In the genomic region with DNA sequence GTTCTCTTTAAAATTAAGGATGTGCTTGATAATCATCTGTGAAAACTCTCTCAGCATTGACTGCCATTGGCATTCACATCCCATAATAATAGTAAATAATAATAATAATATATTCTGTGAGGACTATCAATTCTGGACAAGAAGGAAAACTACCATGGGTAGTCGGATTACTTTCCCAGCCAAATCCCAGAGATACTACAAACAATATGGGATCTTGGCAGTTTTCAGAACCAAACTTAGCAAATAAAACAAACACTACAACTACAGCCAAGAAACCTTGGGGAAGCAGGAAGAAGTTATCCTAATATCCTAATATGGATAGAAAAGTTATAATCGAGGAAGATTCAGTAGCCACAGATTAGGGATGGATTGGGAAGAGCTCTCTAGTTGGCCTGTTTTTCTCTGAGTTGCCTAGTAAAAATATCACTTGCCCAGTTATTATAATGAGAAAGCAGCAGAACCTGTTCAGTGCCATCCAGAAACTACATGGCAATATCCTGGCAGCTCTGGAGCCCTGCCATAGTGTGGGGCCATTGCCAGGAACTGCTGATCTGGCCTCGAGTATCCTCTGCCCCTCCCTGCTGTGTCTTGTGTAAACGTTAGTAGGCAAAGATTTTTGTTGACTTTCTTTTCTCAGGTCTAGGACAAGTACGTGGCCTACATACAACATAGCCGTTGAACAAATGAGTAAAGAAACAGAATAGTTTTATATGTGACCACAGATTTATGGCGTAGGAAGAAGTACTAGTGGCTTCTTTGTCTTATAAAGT, we compare ENCODE assay signal across 14 cellular contexts.
A peak's percentile ranks its signal among the peaks of the same experiment; 100 is the strongest.
DNase-seq lines count a peak whose midpoint lies in the region; ATAC-seq, FAIRE-seq and TF ChIP-seq lines count a peak whose summit lies in the region.
"Had no signal": no experiment of that assay in that cellular context is flagged by ENCODE, and none has a peak within 500 bp of the region (broad histone marks: within the 10 kb centered on the region; RNA-seq: fewer than 3 reads in every experiment).

No MANE protein-coding gene starts in this region.

- no peak overlapping the region for H3K27ac Mint-ChIP-seq in activated naive CD8-positive, alpha-beta T cell treated with anti-CD3 and anti-CD28 coated beads for 36 hours
- H3K27ac Mint-ChIP-seq in naive thymus-derived CD8-positive, alpha-beta T cell, result no peak overlapping the region
- H3K27ac Mint-ChIP-seq: activated naive CD4-positive, alpha-beta T cell treated with anti-CD3 and anti-CD28 coated beads, Interleukin-2, amount 50 U/mL, for 24 hours had no signal

- dilution Hi-C loops in keratinocyte (cut with MboI; ENCODE audit: extremely low pct_ligation_motif_present, low sequenced_read_pairs), result no loop called here

- no peaks in the 10 kb centered on the region for H3K27me3 Mint-ChIP-seq in activated naive CD8-positive, alpha-beta T cell treated with anti-CD3 and anti-CD28 coated beads for 36 hours
- H3K27me3 Mint-ChIP-seq in naive thymus-derived CD8-positive, alpha-beta T cell, result peaks cover 0 to 3% (median 0%) of the 10 kb centered on the region in 5 donors
- H3K27me3 Mint-ChIP-seq: activated naive CD4-positive, alpha-beta T cell treated with anti-CD3 and anti-CD28 coated beads, Interleukin-2, amount 50 U/mL, for 24 hours; central memory CD8-positive, alpha-beta T cell had no signal

- TF ChIP-seq EP300 in upper lobe of left lung (IDR thresholded peaks at IDR 0.05), result peak in 2 of 4 donors; percentile 45 to 88

- peak; percentile 12 for DNase-seq in NCI-H748 (lab: John Stamatoyannopoulos, UW; ENCODE audit: unreplicated experiment)
- DNase-seq in NCI-H748 treated with DMSO at 0.1 percent for 48 hours (lab: John Stamatoyannopoulos, UW), result no peak
- DNase-seq in keratinocyte (ENCODE audit: low read depth, low spot score), result no peak
- peak in 1 of 2 donors; percentile 92 for DNase-seq in upper lobe of left lung
- DNase-seq in RKO (ENCODE audit: low spot score), result no peak
- DNase-seq in activated naive CD8-positive, alpha-beta T cell treated with anti-CD3 and anti-CD28 coated beads for 36 hours, result no peak
- no peak for DNase-seq in naive thymus-derived CD8-positive, alpha-beta T cell
- DNase-seq: activated CD4-positive, alpha-beta T cell treated with anti-CD3 and anti-CD28 coated beads for 1 hour; NCI-H2171; T-helper 1 cell had no signal

- H2AFZ ChIP-seq in keratinocyte (ENCODE audit: control insufficient read depth, low read length), result peak overlapping the region; percentile 54

- no peak for TF ChIP-seq POLR2A in upper lobe of left lung (IDR thresholded peaks at IDR 0.05)

- H3K27me3 ChIP-seq in keratinocyte (ENCODE audit: control insufficient read depth, extremely low read depth, insufficient read depth, low read length) (no peaks in the 10 kb centered on the region), upper lobe of left lung (no peaks in the 10 kb centered on the region)
- H3K27me3 ChIP-seq: neutrophil had no signal

- no peaks in the 10 kb centered on the region for H3K9me3 Mint-ChIP-seq in activated naive CD8-positive, alpha-beta T cell treated with anti-CD3 and anti-CD28 coated beads for 36 hours
- no peaks in the 10 kb centered on the region for H3K9me3 Mint-ChIP-seq in naive thymus-derived CD8-positive, alpha-beta T cell
- H3K9me3 Mint-ChIP-seq: activated naive CD4-positive, alpha-beta T cell treated with anti-CD3 and anti-CD28 coated beads, Interleukin-2, amount 50 U/mL, for 24 hours; central memory CD8-positive, alpha-beta T cell had no signal

- no peaks in the 10 kb centered on the region for H3K4me1 ChIP-seq in keratinocyte (ENCODE audit: control insufficient read depth, extremely low read depth, insufficient read depth, low read length)
- H3K4me1 ChIP-seq in upper lobe of left lung, result peaks cover 0 to 9% (median 7%) of the 10 kb centered on the region in 4 donors

- no peaks in the 10 kb centered on the region for H3K9me1 ChIP-seq in keratinocyte (ENCODE audit: control insufficient read depth, extremely low read depth, insufficient read depth, low read length)

- H3K4me3 Mint-ChIP-seq in activated naive CD8-positive, alpha-beta T cell treated with anti-CD3 and anti-CD28 coated beads for 36 hours, result no peak overlapping the region
- no peak overlapping the region for H3K4me3 Mint-ChIP-seq in naive thymus-derived CD8-positive, alpha-beta T cell
- H3K4me3 Mint-ChIP-seq: activated naive CD4-positive, alpha-beta T cell treated with anti-CD3 and anti-CD28 coated beads, Interleukin-2, amount 50 U/mL, for 24 hours; central memory CD8-positive, alpha-beta T cell had no signal

- POLR2A ChIA-PET in naive thymus-derived CD8-positive, alpha-beta T cell (lab: Charles Lee), result no interaction called here

- H3K9me3 ChIP-seq in keratinocyte (ENCODE audit: control insufficient read depth, low read depth, low read length), result no peaks in the 10 kb centered on the region
- H3K9me3 ChIP-seq in upper lobe of left lung, result no peaks in the 10 kb centered on the region
- H3K9me3 ChIP-seq: neutrophil had no signal

- no peaks in the 10 kb centered on the region for H3K79me2 ChIP-seq in keratinocyte (ENCODE audit: control insufficient read depth, insufficient read depth, low read length)

- peak overlapping the region; percentile 93 for H3K27ac ChIP-seq in VCaP
- no peak overlapping the region for H3K27ac ChIP-seq in keratinocyte (ENCODE audit: control insufficient read depth, insufficient read depth, low read length)
- H3K27ac ChIP-seq in upper lobe of left lung, result peak overlapping the region; percentile 2 to 63 (median 38)
- H3K27ac ChIP-seq: neutrophil had no signal

- H4K20me1 ChIP-seq in keratinocyte (ENCODE audit: control insufficient read depth, extremely low read depth, insufficient read depth, low read length), result no peaks in the 10 kb centered on the region

- no peak overlapping the region for H3K4me3 ChIP-seq in keratinocyte (ENCODE audit: control insufficient read depth in 2 of 3, extremely low read depth in 1 of 3, insufficient read depth in 2 of 3, low read depth in 1 of 3, low read length in 3 of 3)
- H3K4me3 ChIP-seq in upper lobe of left lung, result no peak overlapping the region

- H3K4me2 ChIP-seq in keratinocyte (ENCODE audit: control insufficient read depth, extremely low read depth, insufficient read depth, low read depth, low read length), result peak overlapping the region; percentile 19

- FAIRE-seq in keratinocyte (lab: Jason Lieb, UNC), result peak; percentile 23

- no peak overlapping the region for H3K9ac ChIP-seq in keratinocyte (ENCODE audit: control insufficient read depth, extremely low read depth, insufficient read depth, low read length)

- no peaks in the 10 kb centered on the region for H3K4me1 Mint-ChIP-seq in activated naive CD8-positive, alpha-beta T cell treated with anti-CD3 and anti-CD28 coated beads for 36 hours
- H3K4me1 Mint-ChIP-seq in naive thymus-derived CD8-positive, alpha-beta T cell, result no peaks in the 10 kb centered on the region
- H3K4me1 Mint-ChIP-seq: activated naive CD4-positive, alpha-beta T cell treated with anti-CD3 and anti-CD28 coated beads, Interleukin-2, amount 50 U/mL, for 24 hours; central memory CD8-positive, alpha-beta T cell had no signal

- TF ChIP-seq CTCF in VCaP (conservative IDR thresholded peaks at IDR 0.05) (no peak), keratinocyte (optimal IDR thresholded peaks at IDR 0.05 in 1 of 3, IDR thresholded peaks at IDR 0.05 in 1 of 3, conservative IDR thresholded peaks at IDR 0.05 in 1 of 3; ENCODE audit: extremely low read depth in 1 of 3, insufficient read depth in 2 of 3, low read length in 3 of 3) (no peak), upper lobe of left lung (IDR thresholded peaks at IDR 0.05) (no peak)

- 56 to 60% methylated on average over 7 of the region's 7 CpGs for WGBS in upper lobe of left lung, 2 donors

- peak; percentile 68 to 95 for ATAC-seq in upper lobe of left lung (ENCODE audit: low FRiP score in 2 of 2)
- ATAC-seq in naive thymus-derived CD8-positive, alpha-beta T cell, result no peak

- no peaks in the 10 kb centered on the region for H3K36me3 Mint-ChIP-seq in activated naive CD8-positive, alpha-beta T cell treated with anti-CD3 and anti-CD28 coated beads for 36 hours
- peaks cover 2 to 10% (median 3%) of the 10 kb centered on the region in 3 donors for H3K36me3 Mint-ChIP-seq in naive thymus-derived CD8-positive, alpha-beta T cell
- H3K36me3 Mint-ChIP-seq: activated naive CD4-positive, alpha-beta T cell treated with anti-CD3 and anti-CD28 coated beads, Interleukin-2, amount 50 U/mL, for 24 hours had no signal

- no peaks in the 10 kb centered on the region for H3K36me3 ChIP-seq in keratinocyte (ENCODE audit: control insufficient read depth in 2 of 2, extremely low read depth in 1 of 2, insufficient read depth in 2 of 2, low read length in 2 of 2)
- H3K36me3 ChIP-seq in upper lobe of left lung, result no peaks in the 10 kb centered on the region
- H3K36me3 ChIP-seq: neutrophil had no signal

Comparison
In these comparisons a context has a peak if more than half of its experiments do, and no peak if none do; other contexts are left out.
1. ATAC-seq: peak in upper lobe of left lung (2 of 2); none in naive thymus-derived CD8-positive, alpha-beta T cell (0 of 2).